ENCODE assay signal across 1 cellular context in genomic region chr5:159135896-159136531, GRCh38.
TF ChIP-seq lines count a peak whose summit lies in the region.

No MANE protein-coding gene starts in this region.

TF ChIP-seq in HCT116, 20 proteins besides CTCF, POLR2A, EP300 and RAD21 (continued from another document):
- TF ChIP-seq REST (IDR thresholded peaks at IDR 0.05; ENCODE audit: low read depth) = no peak
- TF ChIP-seq TCF7L2 (IDR thresholded peaks at IDR 0.05; ENCODE audit: borderline replicate concordance, extremely low read depth, insufficient read depth, insufficient read length) = no peak
- TF ChIP-seq EZH2phosphoT487 (IDR thresholded peaks at IDR 0.05; ENCODE audit: borderline replicate concordance) = no peak
- TF ChIP-seq, protein P1, sequence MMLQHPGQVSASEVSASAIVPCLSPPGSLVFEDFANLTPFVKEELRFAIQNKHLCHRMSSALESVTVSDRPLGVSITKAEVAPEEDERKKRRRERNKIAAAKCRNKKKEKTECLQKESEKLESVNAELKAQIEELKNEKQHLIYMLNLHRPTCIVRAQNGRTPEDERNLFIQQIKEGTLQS (IDR thresholded peaks at IDR 0.05) = no peak
- no peak for TF ChIP-seq MAX (IDR thresholded peaks at IDR 0.05)
- TF ChIP-seq JUND (IDR thresholded peaks at IDR 0.05) = no peak
TF ChIP-seq in HCT116: peak in this region for 0.
